ENCODE assay signal across 13 cellular contexts in the genomic region with DNA sequence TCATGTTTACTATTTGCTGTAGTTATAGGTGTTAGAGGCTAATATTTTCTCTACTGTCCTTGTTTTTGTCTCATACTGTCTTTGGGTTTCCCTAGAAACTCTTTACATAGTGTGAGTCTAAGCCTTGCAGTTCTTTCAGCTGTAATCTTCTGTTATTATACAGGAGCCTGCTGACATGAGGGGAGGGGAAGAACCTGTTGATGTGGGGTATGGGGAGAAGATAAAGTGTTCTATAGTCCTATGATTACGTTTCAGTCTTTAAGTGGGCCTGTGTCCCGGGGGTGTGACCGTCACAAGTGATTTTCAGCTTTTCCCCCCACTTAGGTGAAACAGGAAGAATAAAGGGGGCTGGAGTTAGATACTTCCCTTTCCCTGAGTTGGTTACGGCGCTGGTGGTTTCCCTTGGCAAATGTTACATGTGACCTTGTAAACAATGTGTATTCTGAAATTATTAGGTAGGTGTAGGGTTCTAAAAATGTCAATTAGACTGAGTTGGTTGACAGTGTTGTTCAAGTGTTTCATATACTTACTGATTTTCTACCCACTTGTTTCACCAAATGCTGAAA. TPM values are rescaled to one million over a fixed set of nuclear protein-coding genes. Genes with fewer than 3 reads are reported as not detected.
DNase-seq lines count a peak whose midpoint lies in the region; ATAC-seq and TF ChIP-seq lines count a peak whose summit lies in the region.
"Had no signal": no experiment of that assay in that cellular context is flagged by ENCODE, and none has a peak within 500 bp of the region (broad histone marks: within the 10 kb centered on the region; RNA-seq: fewer than 3 reads in every experiment).

No MANE protein-coding gene starts in this region.

- H3K27ac Mint-ChIP-seq in T-helper 17 cell, result peak overlapping the region; percentile 21
- H3K27ac Mint-ChIP-seq in naive thymus-derived CD8-positive, alpha-beta T cell, result peak overlapping the region in 4 of 10 donors; percentile 23 to 80 (median 37)

- no peak for TF ChIP-seq CTCF in esophagus muscularis mucosa (IDR thresholded peaks at IDR 0.05)

- H3K4me1 Mint-ChIP-seq in T-helper 17 cell, result peaks cover 28% of the 10 kb centered on the region
- peaks cover 18 to 41% (median 28%) of the 10 kb centered on the region in 4 donors for H3K4me1 Mint-ChIP-seq in naive thymus-derived CD8-positive, alpha-beta T cell

- no peak overlapping the region for H3K27ac ChIP-seq in esophagus muscularis mucosa (replicated peaks in 1 of 4)
- H3K27ac ChIP-seq: testis had no signal

- intact Hi-C loops in esophagus muscularis mucosa (cut with DNase I), result no loop called here

- no peak overlapping the region for H3K4me3 ChIP-seq in esophagus muscularis mucosa
- H3K4me3 ChIP-seq: MG63, testis had no signal

- no peaks in the 10 kb centered on the region for H3K27me3 ChIP-seq in esophagus muscularis mucosa
- H3K27me3 ChIP-seq: MG63, testis had no signal

- peaks cover 10 to 39% (median 20%) of the 10 kb centered on the region in 4 donors for H3K4me1 ChIP-seq in esophagus muscularis mucosa
- H3K4me1 ChIP-seq: testis had no signal

- H3K9me3 ChIP-seq in T-helper 17 cell (ENCODE audit: control insufficient read depth, low read length, poor library complexity, severe bottlenecking) (no peaks in the 10 kb centered on the region), esophagus muscularis mucosa (no peaks in the 10 kb centered on the region)
- H3K9me3 ChIP-seq: MG63, testis had no signal

- H3K27me3 Mint-ChIP-seq in T-helper 17 cell, result no peaks in the 10 kb centered on the region
- no peaks in the 10 kb centered on the region for H3K27me3 Mint-ChIP-seq in naive thymus-derived CD8-positive, alpha-beta T cell

- no peak overlapping the region for H3K4me3 Mint-ChIP-seq in T-helper 17 cell
- H3K4me3 Mint-ChIP-seq in naive thymus-derived CD8-positive, alpha-beta T cell, result peak overlapping the region in 4 of 10 donors; percentile 6 to 19 (median 14)

- no peaks in the 10 kb centered on the region for H3K36me3 ChIP-seq in esophagus muscularis mucosa
- H3K36me3 ChIP-seq: MG63 had no signal

- TF ChIP-seq EP300 in esophagus muscularis mucosa (IDR thresholded peaks at IDR 0.05), result no peak

- WGBS in esophagus muscularis mucosa, result 79% methylated on average over 5 of the region's 5 CpGs

- no peak for TF ChIP-seq POLR2A in esophagus muscularis mucosa (IDR thresholded peaks at IDR 0.05; ENCODE audit: low read depth)

- ATAC-seq in GM18498 (IDR thresholded peaks at IDR 0.05; ENCODE audit: unreplicated experiment) (peak; percentile 54), HG03432 (IDR thresholded peaks at IDR 0.05; ENCODE audit: unreplicated experiment) (peak; percentile 58), T-helper 17 cell (peak; percentile 62)
- ATAC-seq in naive thymus-derived CD8-positive, alpha-beta T cell, result peak; percentile 23 to 36

- POLR2A ChIA-PET in naive thymus-derived CD8-positive, alpha-beta T cell (lab: Charles Lee), result no interaction called here

- peaks cover 5% of the 10 kb centered on the region for H3K36me3 Mint-ChIP-seq in T-helper 17 cell (ENCODE audit: low read depth)
- peaks cover 0 to 10% (median 5%) of the 10 kb centered on the region in 3 donors for H3K36me3 Mint-ChIP-seq in naive thymus-derived CD8-positive, alpha-beta T cell

- DNase-seq in T-helper 17 cell, result no peak
- DNase-seq in naive thymus-derived CD8-positive, alpha-beta T cell, result no peak
- no peak for DNase-seq in NCI-H524 (lab: John Stamatoyannopoulos, UW)
- DNase-seq in NCI-H82 treated with DMSO at 0.1 percent for 48 hours (lab: John Stamatoyannopoulos, UW; ENCODE audit: unreplicated experiment), result no peak
- DNase-seq in COLO668 (lab: John Stamatoyannopoulos, UW; ENCODE audit: unreplicated experiment), result no peak
- DNase-seq in esophagus muscularis mucosa (ENCODE audit: extremely low spot score), result no peak
- DNase-seq: activated T-cell treated with anti-CD3 and anti-CD28 coated beads, Interleukin-2, amount 50 U/mL, for 48 hours; COR-L47; MG63; Right ventricle myocardium superior; testis had no signal

- H3K9me3 Mint-ChIP-seq in naive thymus-derived CD8-positive, alpha-beta T cell, result no peaks in the 10 kb centered on the region

RNA-seq across cellular contexts. Expression of a gene that starts 41.3 kb away (rescaled TPM):
- total RNA-seq in T-helper 17 cell (10 to 100 TPM; 18.9 to 19.8 TPM), esophagus muscularis mucosa (10 to 100 TPM; 38.9 to 50.4 (median 45.3) TPM)
- total RNA-seq in naive thymus-derived CD8-positive, alpha-beta T cell, result 10 to 100 TPM; 24.3 to 36.5 TPM
- 10 to 100 TPM in 2 of 3 donors, 1 to 10 TPM in 1; 3.2 to 12.1 (median 10.3) TPM for polyA plus RNA-seq in naive thymus-derived CD8-positive, alpha-beta T cell
